In genomic region chr6:41901882-41902519, GRCh38 we compare ENCODE assay signal across 8 cellular contexts. TPM values are rescaled to one million over a fixed set of nuclear protein-coding genes. Genes with fewer than 3 reads are reported as not detected.
A peak's percentile ranks its signal among the peaks of the same experiment; 100 is the strongest.
DNase-seq lines count a peak whose midpoint lies in the region; TF ChIP-seq lines count a peak whose summit lies in the region.

No MANE protein-coding gene starts in this region.

- WGBS in esophagus squamous epithelium, 2 donors: 82 to 93% methylated on average over 1 of the region's 1 CpG

- H3K4me3 Mint-ChIP-seq in activated CD4-positive, alpha-beta T cell treated with anti-CD3 and anti-CD28 coated beads, Interleukin-2, amount 10 ng/mL, durations not matched to agents 7 days and 5 days: no peak overlapping the region

- H3K36me3 ChIP-seq in A673 (ENCODE audit: insufficient read depth, low read length, poor library complexity, severe bottlenecking) (no peaks in the 10 kb centered on the region), esophagus squamous epithelium (peaks cover 6 to 62% (median 13%) of the 10 kb centered on the region in 3 donors)

- intact Hi-C loops in A673 (cut with micrococcal nuclease; ENCODE audit: unreplicated experiment) (no loop called here), esophagus squamous epithelium (cut with DNase I) (no loop called here)

- H3K27me3 ChIP-seq in A673 (replicated peaks; ENCODE audit: insufficient read depth, low read depth, low read length, poor library complexity): no peaks in the 10 kb centered on the region
- H3K27me3 ChIP-seq in esophagus squamous epithelium: no peaks in the 10 kb centered on the region

- CTCF ChIA-PET in A673 (lab: Charles Lee): no interaction called here
- CTCF ChIA-PET in activated CD4-positive, alpha-beta T cell treated with anti-CD3 and anti-CD28 coated beads, Interleukin-2, amount 10 ng/mL, durations not matched to agents 7 days and 5 days (lab: Charles Lee): interaction anchor here (0.8 to 4.6 kb wide), 3 partner anchors 34 to 146 kb away, joined by 3 to 16 read pairs (median 3); no protein-coding TSS in a partner anchor

- no peaks in the 10 kb centered on the region for H3K27me3 Mint-ChIP-seq in activated CD4-positive, alpha-beta T cell treated with anti-CD3 and anti-CD28 coated beads, Interleukin-2, amount 10 ng/mL, durations not matched to agents 7 days and 5 days

- no peaks in the 10 kb centered on the region for H3K9me3 ChIP-seq in A673 (ENCODE audit: low read depth, low read length, poor library complexity, severe bottlenecking)
- H3K9me3 ChIP-seq in esophagus squamous epithelium: no peaks in the 10 kb centered on the region

- POLR2A ChIA-PET in A673 (lab: Charles Lee; ENCODE audit: low non-redundant PET): no interaction called here
- POLR2A ChIA-PET in activated CD4-positive, alpha-beta T cell treated with anti-CD3 and anti-CD28 coated beads, Interleukin-2, amount 10 ng/mL, durations not matched to agents 7 days and 5 days (lab: Charles Lee): no interaction called here

- H3K9me3 Mint-ChIP-seq in activated CD4-positive, alpha-beta T cell treated with anti-CD3 and anti-CD28 coated beads, Interleukin-2, amount 10 ng/mL, durations not matched to agents 7 days and 5 days: no peaks in the 10 kb centered on the region

- H3K36me3 Mint-ChIP-seq in activated CD4-positive, alpha-beta T cell treated with anti-CD3 and anti-CD28 coated beads, Interleukin-2, amount 10 ng/mL, durations not matched to agents 7 days and 5 days (ENCODE audit: low read depth): peaks cover 21% of the 10 kb centered on the region

- peaks cover 32% of the 10 kb centered on the region for H3K4me1 Mint-ChIP-seq in activated CD4-positive, alpha-beta T cell treated with anti-CD3 and anti-CD28 coated beads, Interleukin-2, amount 10 ng/mL, durations not matched to agents 7 days and 5 days

- DNase-seq in A673 (ENCODE audit: low spot score) (peak; percentile 11), HFF-Myc (ENCODE audit: extremely low read depth, low read depth) (no peak), erythroblast (lab: John Stamatoyannopoulos, UW) (peak; percentile 71 to 80), GM19238 (ENCODE audit: insufficient read length, low spot score) (no peak), esophagus squamous epithelium (lab: John Stamatoyannopoulos, UW) (no peak), DMS153 (lab: John Stamatoyannopoulos, UW) (no peak)
- peak; percentile 75 for DNase-seq in activated CD4-positive, alpha-beta T cell treated with anti-CD3 and anti-CD28 coated beads, Interleukin-2, amount 10 ng/mL, durations not matched to agents 7 days and 5 days
- DNase-seq in stimulated activated CD4-positive, alpha-beta T cell treated with anti-CD3 and anti-CD28 coated beads, TNF-alpha, amount 100 ng/mL, for 24 hours (ENCODE audit: low read depth in 3 of 3): peak in 2 of 3 experiments; percentile 27 to 46

- TF ChIP-seq POLR2A in erythroblast (IDR thresholded peaks at IDR 0.05; ENCODE audit: low read length): no peak
- no peak for TF ChIP-seq POLR2A in esophagus squamous epithelium (IDR thresholded peaks at IDR 0.05)

- TF ChIP-seq CTCF in A673 (conservative IDR thresholded peaks at IDR 0.05; ENCODE audit: low read depth, low read length) (peak; percentile 39; the same call in 1 of the 2 replicates), HFF-Myc (IDR thresholded peaks at IDR 0.05; ENCODE audit: low read depth, low read length, missing control alignments) (peak; percentile 29), esophagus squamous epithelium (IDR thresholded peaks at IDR 0.05) (peak in 3 of 6 experiments; percentile 11 to 36 (median 13))

- H3K27ac Mint-ChIP-seq in activated CD4-positive, alpha-beta T cell treated with anti-CD3 and anti-CD28 coated beads, Interleukin-2, amount 10 ng/mL, durations not matched to agents 7 days and 5 days: no peak overlapping the region

- BruUV-seq in A673 (replicated peaks; lab: Mats Ljungman, UMichigan): no TSS peak

- H3K27ac ChIP-seq in A673 (ENCODE audit: low read depth, low read length, poor library complexity, severe bottlenecking) (no peak overlapping the region), esophagus squamous epithelium (no peak overlapping the region)

- H3K4me3 ChIP-seq in A673 (ENCODE audit: low read depth, low read length, poor library complexity, severe bottlenecking) (no peak overlapping the region), HFF-Myc (replicated peaks; ENCODE audit: low read depth, low read length) (no peak overlapping the region), esophagus squamous epithelium (no peak overlapping the region)

- no peaks in the 10 kb centered on the region for H3K4me1 ChIP-seq in A673 (ENCODE audit: insufficient read depth, low read length, poor library complexity, severe bottlenecking)
- no peaks in the 10 kb centered on the region for H3K4me1 ChIP-seq in esophagus squamous epithelium

RNA-seq across cellular contexts. Expression of gene USP49, which starts 6.8 kb away (rescaled TPM):
- 10.5 and 13.0 TPM in 2 replicates for total RNA-seq in A673 (2021)
- total RNA-seq in activated CD4-positive, alpha-beta T cell treated with anti-CD3 and anti-CD28 coated beads, Interleukin-2, amount 10 ng/mL, durations not matched to agents 7 days and 5 days: 1 to 10 TPM; 6.3 to 7.0 TPM
- total RNA-seq in esophagus squamous epithelium: 1 to 10 TPM; 1.4 to 2.7 (median 1.8) TPM

RNA-seq across cellular contexts. Expression of gene MED20, which starts 18.9 kb away (rescaled TPM):
- total RNA-seq in A673 (2021) (31.8 and 39.0 TPM in 2 replicates), esophagus squamous epithelium (10 to 100 TPM in 3 of 4 donors, 1 to 10 TPM in 1; 6.9 to 18.7 (median 15.0) TPM)
- total RNA-seq in activated CD4-positive, alpha-beta T cell treated with anti-CD3 and anti-CD28 coated beads, Interleukin-2, amount 10 ng/mL, durations not matched to agents 7 days and 5 days: 10 to 100 TPM; 18.6 to 22.7 TPM

RNA-seq across cellular contexts. Expression of gene BYSL, which starts 19.3 kb away (rescaled TPM):
- 76.5 and 89.7 TPM in 2 replicates for total RNA-seq in A673 (2021)
- 10 to 100 TPM; 29.3 to 29.8 TPM for total RNA-seq in activated CD4-positive, alpha-beta T cell treated with anti-CD3 and anti-CD28 coated beads, Interleukin-2, amount 10 ng/mL, durations not matched to agents 7 days and 5 days
- 10 to 100 TPM in 3 of 4 donors, 1 to 10 TPM in 1; 6.3 to 19.4 (median 13.0) TPM for total RNA-seq in esophagus squamous epithelium

RNA-seq across cellular contexts. Expression of gene CCND3, which starts 39.6 kb away (rescaled TPM):
- total RNA-seq in A673 (2021) (31.9 and 39.9 TPM in 2 replicates), esophagus squamous epithelium (100 to 1,000 TPM in 1 of 4 donors, 10 to 100 TPM in 3; 38.1 to 142 (median 46.5) TPM)
- 100 to 1,000 TPM; 461 to 520 TPM for total RNA-seq in activated CD4-positive, alpha-beta T cell treated with anti-CD3 and anti-CD28 coated beads, Interleukin-2, amount 10 ng/mL, durations not matched to agents 7 days and 5 days

Comparison
In these comparisons a context has a peak if more than half of its experiments do, and no peak if none do; other contexts are left out.
1. DNase-seq: peak in A673 (single experiment), activated CD4-positive, alpha-beta T cell treated with anti-CD3 and anti-CD28 coated beads, Interleukin-2, amount 10 ng/mL, durations not matched to agents 7 days and 5 days (single experiment), erythroblast (2 of 2) and stimulated activated CD4-positive, alpha-beta T cell treated with anti-CD3 and anti-CD28 coated beads, TNF-alpha, amount 100 ng/mL, for 24 hours (2 of 3); none in HFF-Myc (single experiment), GM19238 (single experiment), esophagus squamous epithelium (single experiment) and DMS153 (single experiment).